8 cellular contexts compared by ENCODE assay signal in the genomic region with DNA sequence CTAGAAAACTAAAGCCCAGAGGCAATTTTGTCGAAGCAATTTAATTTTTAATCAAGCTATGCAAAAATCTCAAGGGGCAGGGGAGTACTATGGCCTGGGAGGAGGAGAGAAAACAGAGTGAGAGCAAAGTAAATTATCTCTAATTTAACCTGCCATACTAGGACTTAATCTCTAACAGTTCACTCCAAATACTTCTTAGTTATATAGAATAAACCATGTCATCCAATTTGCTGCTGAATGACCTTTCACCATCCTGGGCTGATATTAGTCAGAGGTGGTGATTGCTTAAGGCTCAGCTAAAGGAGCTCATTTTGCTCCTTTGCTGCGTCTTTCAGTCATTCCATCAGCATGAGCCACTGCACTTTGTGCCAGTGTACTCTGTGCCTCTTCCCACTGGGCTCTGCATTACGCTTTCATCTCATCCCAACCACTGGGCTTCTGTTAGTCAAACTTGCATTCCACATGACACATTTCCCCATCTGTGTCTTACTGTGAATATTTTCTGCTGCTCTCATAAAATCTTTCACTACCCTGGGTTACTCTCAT.
DNase-seq lines count a peak whose midpoint lies in the region; ATAC-seq and TF ChIP-seq lines count a peak whose summit lies in the region.

No MANE protein-coding gene starts in this region.

- ATAC-seq in GM21381 (IDR thresholded peaks at IDR 0.05; ENCODE audit: unreplicated experiment), result no peak
- ATAC-seq in HG03045 (IDR thresholded peaks at IDR 0.05; ENCODE audit: unreplicated experiment), result no peak
- ATAC-seq in stimulated activated naive B cell treated with anti-CD40 and anti-IgM and Interleukin-4, amounts not matched to agents 10 μg/mL and 1 μg/mL and 100 μg/mL, for 72 hours (replicated peaks), result no peak

- no peaks in the 10 kb centered on the region for H3K36me3 ChIP-seq in ovary

- CTCF ChIA-PET in activated CD4-positive, alpha-beta memory T cell treated with anti-CD3 and anti-CD28 coated beads, Interleukin-2, amount 10 ng/mL, durations not matched to agents 7 days and 5 days (lab: Charles Lee), result no interaction called here

- H3K27ac ChIP-seq in ovary, result no peak overlapping the region

- no peak overlapping the region for H3K4me3 ChIP-seq in ovary

- H3K9me3 ChIP-seq in ovary, result no peaks in the 10 kb centered on the region

- no peak for TF ChIP-seq POLR2A in ovary (IDR thresholded peaks at IDR 0.05)

- DNase-seq in Caki2 (ENCODE audit: low read depth) (peak; percentile 85), RKO (ENCODE audit: low spot score) (peak; percentile 100), fibroblast of peridontal ligament (ENCODE audit: extremely low read depth) (peak; percentile 100), ovary (peak in 3 of 5 donors; percentile 25 to 39 (median 33))
- DNase-seq in activated CD4-positive, alpha-beta memory T cell treated with anti-CD3 and anti-CD28 coated beads, Interleukin-2, amount 10 ng/mL, durations not matched to agents 7 days and 5 days, result no peak
- no peak for DNase-seq in stimulated activated naive B cell treated with anti-CD40 and anti-IgM and Interleukin-4, amounts not matched to agents 10 μg/mL and 1 μg/mL and 100 μg/mL, for 72 hours

- intact Hi-C loops in ovary (cut with DNase I), result loop anchor here in 1 of 4 donors (10.0 kb wide), 1 partner anchor 192 kb away; a partner anchor contains a TSS

- no peaks in the 10 kb centered on the region for H3K27me3 Mint-ChIP-seq in activated CD4-positive, alpha-beta memory T cell treated with anti-CD3 and anti-CD28 coated beads, Interleukin-2, amount 10 ng/mL, durations not matched to agents 7 days and 5 days
- no peaks in the 10 kb centered on the region for H3K27me3 Mint-ChIP-seq in stimulated activated naive B cell treated with anti-CD40 and anti-IgM and Interleukin-4, amounts not matched to agents 10 μg/mL and 1 μg/mL and 100 μg/mL, for 72 hours

- no peak for TF ChIP-seq CTCF in ovary (IDR thresholded peaks at IDR 0.05)

- no peaks in the 10 kb centered on the region for H3K27me3 ChIP-seq in ovary

- peaks cover 2% of the 10 kb centered on the region for H3K9me3 Mint-ChIP-seq in activated CD4-positive, alpha-beta memory T cell treated with anti-CD3 and anti-CD28 coated beads, Interleukin-2, amount 10 ng/mL, durations not matched to agents 7 days and 5 days
- H3K9me3 Mint-ChIP-seq in stimulated activated naive B cell treated with anti-CD40 and anti-IgM and Interleukin-4, amounts not matched to agents 10 μg/mL and 1 μg/mL and 100 μg/mL, for 72 hours, result peaks cover 0 to 1% of the 10 kb centered on the region in 2 donors

- POLR2A ChIA-PET in activated CD4-positive, alpha-beta memory T cell treated with anti-CD3 and anti-CD28 coated beads, Interleukin-2, amount 10 ng/mL, durations not matched to agents 7 days and 5 days (lab: Charles Lee), result no interaction called here

- peaks cover 2% of the 10 kb centered on the region for H3K4me1 ChIP-seq in ovary (ENCODE audit: insufficient read depth)

- H3K27ac Mint-ChIP-seq in activated CD4-positive, alpha-beta memory T cell treated with anti-CD3 and anti-CD28 coated beads, Interleukin-2, amount 10 ng/mL, durations not matched to agents 7 days and 5 days, result no peak overlapping the region
- H3K27ac Mint-ChIP-seq in stimulated activated naive B cell treated with anti-CD40 and anti-IgM and Interleukin-4, amounts not matched to agents 10 μg/mL and 1 μg/mL and 100 μg/mL, for 72 hours, result no peak overlapping the region

- TF ChIP-seq EP300 in ovary (IDR thresholded peaks at IDR 0.05), result no peak

- H3K4me1 Mint-ChIP-seq in activated CD4-positive, alpha-beta memory T cell treated with anti-CD3 and anti-CD28 coated beads, Interleukin-2, amount 10 ng/mL, durations not matched to agents 7 days and 5 days, result no peaks in the 10 kb centered on the region
- H3K4me1 Mint-ChIP-seq in stimulated activated naive B cell treated with anti-CD40 and anti-IgM and Interleukin-4, amounts not matched to agents 10 μg/mL and 1 μg/mL and 100 μg/mL, for 72 hours, result no peaks in the 10 kb centered on the region

- in situ Hi-C loops in Caki2 (cut with HindIII; ENCODE audit: low pct_unique_long_range_greater_than_20kb, low sequenced_read_pairs), result no loop called here

- H3K36me3 Mint-ChIP-seq in activated CD4-positive, alpha-beta memory T cell treated with anti-CD3 and anti-CD28 coated beads, Interleukin-2, amount 10 ng/mL, durations not matched to agents 7 days and 5 days (ENCODE audit: low read depth), result no peaks in the 10 kb centered on the region
- no peaks in the 10 kb centered on the region for H3K36me3 Mint-ChIP-seq in stimulated activated naive B cell treated with anti-CD40 and anti-IgM and Interleukin-4, amounts not matched to agents 10 μg/mL and 1 μg/mL and 100 μg/mL, for 72 hours

- no peak overlapping the region for H3K4me3 Mint-ChIP-seq in activated CD4-positive, alpha-beta memory T cell treated with anti-CD3 and anti-CD28 coated beads, Interleukin-2, amount 10 ng/mL, durations not matched to agents 7 days and 5 days
- no peak overlapping the region for H3K4me3 Mint-ChIP-seq in stimulated activated naive B cell treated with anti-CD40 and anti-IgM and Interleukin-4, amounts not matched to agents 10 μg/mL and 1 μg/mL and 100 μg/mL, for 72 hours

- 33 to 61% (median 49%) methylated on average over 3 of the region's 3 CpGs for WGBS in ovary, 3 donors

Comparison
In these comparisons a context has a peak if more than half of its experiments do, and no peak if none do; other contexts are left out.
1. DNase-seq: peak in Caki2 (single experiment), RKO (single experiment), fibroblast of peridontal ligament (single experiment) and ovary (3 of 5); none in activated CD4-positive, alpha-beta memory T cell treated with anti-CD3 and anti-CD28 coated beads, Interleukin-2, amount 10 ng/mL, durations not matched to agents 7 days and 5 days (single experiment) and stimulated activated naive B cell treated with anti-CD40 and anti-IgM and Interleukin-4, amounts not matched to agents 10 μg/mL and 1 μg/mL and 100 μg/mL, for 72 hours (single experiment).